In genomic region chr2:241317391-241317790, GRCh38 we compare ENCODE assay signal across 8 cellular contexts. TPM values are rescaled to one million over a fixed set of nuclear protein-coding genes. Genes with fewer than 3 reads are reported as not detected.
DNase-seq lines count a peak whose midpoint lies in the region; ATAC-seq and TF ChIP-seq lines count a peak whose summit lies in the region.

No MANE protein-coding gene starts in this region.

- H3K27me3 ChIP-seq in testis: no peaks in the 10 kb centered on the region

- H3K4me3 ChIP-seq in iPS-18c (ENCODE audit: insufficient read depth, low read depth, low read length) (peak overlapping the region; percentile 95; the same call in 1 of the 2 replicates), testis (no peak overlapping the region)

- WGBS in testis, 2 donors: 36 to 47% methylated on average over 4 of the region's 4 CpGs

- peaks cover 75% of the 10 kb centered on the region for H3K4me1 Mint-ChIP-seq in activated T-cell treated with anti-CD3 and anti-CD28 coated beads, Interleukin-2, amount 50 U/mL, for 72 hours (ENCODE audit: low read depth)
- H3K4me1 Mint-ChIP-seq in activated B cell treated with CpG ODN at 0.5 μM for 24 hours: peaks cover 78% of the 10 kb centered on the region

- peak overlapping the region; percentile 98 to 99 for H3K27ac ChIP-seq in testis

- TF ChIP-seq CTCF in activated B cell treated with CpG ODN at 0.5 μM for 24 hours (IDR thresholded peaks at IDR 0.05) (no peak), testis (IDR thresholded peaks at IDR 0.05) (no peak)

- H3K36me3 Mint-ChIP-seq in activated T-cell treated with anti-CD3 and anti-CD28 coated beads, Interleukin-2, amount 50 U/mL, for 72 hours (ENCODE audit: insufficient read depth in 2 of 2): peaks cover 5 to 31% of the 10 kb centered on the region in 2 donors
- H3K36me3 Mint-ChIP-seq in activated B cell treated with CpG ODN at 0.5 μM for 24 hours (ENCODE audit: low read depth): peaks cover 47% of the 10 kb centered on the region

- no peaks in the 10 kb centered on the region for H3K9me3 Mint-ChIP-seq in activated T-cell treated with anti-CD3 and anti-CD28 coated beads, Interleukin-2, amount 50 U/mL, for 72 hours
- H3K9me3 Mint-ChIP-seq in activated B cell treated with CpG ODN at 0.5 μM for 24 hours: no peaks in the 10 kb centered on the region

- no peaks in the 10 kb centered on the region for H3K36me3 ChIP-seq in testis (ENCODE audit: low read depth, missing control alignments)

- ATAC-seq in activated T-cell treated with anti-CD3 and anti-CD28 coated beads, Interleukin-2, amount 50 U/mL, for 72 hours (replicated peaks in 1 of 2): no peak
- ATAC-seq in activated B cell treated with CpG ODN at 0.5 μM for 24 hours (ENCODE audit: low read depth): no peak

- peak overlapping the region; percentile 90 to 99 for H3K4me3 Mint-ChIP-seq in activated T-cell treated with anti-CD3 and anti-CD28 coated beads, Interleukin-2, amount 50 U/mL, for 72 hours
- peak overlapping the region; percentile 98 for H3K4me3 Mint-ChIP-seq in activated B cell treated with CpG ODN at 0.5 μM for 24 hours

- peak overlapping the region; percentile 83 for H3K27ac Mint-ChIP-seq in activated T-cell treated with anti-CD3 and anti-CD28 coated beads, Interleukin-2, amount 50 U/mL, for 72 hours
- peak overlapping the region; percentile 100 for H3K27ac Mint-ChIP-seq in activated B cell treated with CpG ODN at 0.5 μM for 24 hours

- peaks cover 35% of the 10 kb centered on the region for H3K4me1 ChIP-seq in testis

- CTCF ChIA-PET in activated B cell treated with CpG ODN at 0.5 μM for 24 hours (lab: Charles Lee): no interaction called here

- intact Hi-C loops in activated B cell treated with CpG ODN at 0.5 μM for 24 hours (cut with micrococcal nuclease) (loop anchor here (5.0 to 10.0 kb wide), 3 partner anchors 275 to 1913 kb away; partner anchors contain the start of gene HDAC4), testis (cut with DNase I; ENCODE audit: low total_unique reads) (no loop called here)

- H3K9me3 ChIP-seq in iPS-18c (ENCODE audit: control insufficient read depth, insufficient read depth, low read length): no peaks in the 10 kb centered on the region
- H3K9me3 ChIP-seq in testis: no peaks in the 10 kb centered on the region

- POLR2A ChIA-PET in activated B cell treated with CpG ODN at 0.5 μM for 24 hours (lab: Charles Lee): interaction anchor here (0.7 to 4.1 kb wide), 4 partner anchors 12 to 46 kb away, joined by 3 to 50 read pairs (median 17); no protein-coding TSS in a partner anchor

- no peak for DNase-seq in activated T-cell treated with anti-CD3 and anti-CD28 coated beads, Interleukin-2, amount 50 U/mL, for 72 hours
- no peak for DNase-seq in activated T-cell treated with anti-CD3 and anti-CD28 coated beads for 4 hours
- DNase-seq in activated B cell treated with CpG ODN at 0.5 μM for 24 hours: no peak
- DNase-seq in testis: no peak
- DNase-seq in cortex of kidney (lab: John Stamatoyannopoulos, UW): no peak
- DNase-seq in LoVo (ENCODE audit: low spot score): no peak
- DNase-seq in HK-2 (ENCODE audit: unreplicated experiment): no peak

- H3K27me3 Mint-ChIP-seq in activated T-cell treated with anti-CD3 and anti-CD28 coated beads, Interleukin-2, amount 50 U/mL, for 72 hours (ENCODE audit: low read depth): no peaks in the 10 kb centered on the region
- H3K27me3 Mint-ChIP-seq in activated B cell treated with CpG ODN at 0.5 μM for 24 hours: no peaks in the 10 kb centered on the region

- no peak for TF ChIP-seq POLR2A in testis (IDR thresholded peaks at IDR 0.05)

RNA-seq across cellular contexts. Expression of gene SEPTIN2, which starts 1.7 kb away (rescaled TPM):
- total RNA-seq in activated T-cell treated with anti-CD3 and anti-CD28 coated beads, Interleukin-2, amount 50 U/mL, for 72 hours: 100 to 1,000 TPM; 269 to 272 TPM
- total RNA-seq in activated B cell treated with CpG ODN at 0.5 μM for 24 hours (238 and 251 TPM in 2 replicates), testis (100 to 1,000 TPM; 310 to 365 TPM)
- polyA plus RNA-seq in testis (ENCODE audit: insufficient read depth, low read depth, low replicate concordance): 334 TPM

RNA-seq across cellular contexts. Expression of gene HDLBP, which starts 1.9 kb away (rescaled TPM):
- total RNA-seq in activated T-cell treated with anti-CD3 and anti-CD28 coated beads, Interleukin-2, amount 50 U/mL, for 72 hours: 100 to 1,000 TPM; 272 to 283 TPM
- total RNA-seq in activated B cell treated with CpG ODN at 0.5 μM for 24 hours (158 and 168 TPM in 2 replicates), testis (100 to 1,000 TPM; 648 to 790 TPM)
- 600 TPM for polyA plus RNA-seq in testis (ENCODE audit: insufficient read depth, low read depth, low replicate concordance)

RNA-seq across cellular contexts. Expression of gene FARP2, which starts 38.7 kb away (rescaled TPM):
- total RNA-seq in activated T-cell treated with anti-CD3 and anti-CD28 coated beads, Interleukin-2, amount 50 U/mL, for 72 hours: 10 to 100 TPM; 30.2 to 30.8 TPM
- total RNA-seq in activated B cell treated with CpG ODN at 0.5 μM for 24 hours (74.7 and 91.2 TPM in 2 replicates), testis (100 to 1,000 TPM in 1 of 2 donors, 10 to 100 TPM in 1; 78.1 to 145 TPM)
- 69.8 TPM for polyA plus RNA-seq in testis (ENCODE audit: insufficient read depth, low read depth, low replicate concordance)
